In genomic region chr15:60477991-60478632, GRCh38 we compare ENCODE assay signal across 8 cellular contexts. TPM values are rescaled to one million over a fixed set of nuclear protein-coding genes. Genes with fewer than 3 reads are reported as not detected.
DNase-seq lines count a peak whose midpoint lies in the region; ATAC-seq and TF ChIP-seq lines count a peak whose summit lies in the region.

No MANE protein-coding gene starts in this region.

- peaks cover 4% of the 10 kb centered on the region; the same call in 1 of the 2 replicates for H3K79me2 ChIP-seq in H9 (ENCODE audit: insufficient read depth, low read length)

- no peak overlapping the region for H2AFZ ChIP-seq in H9 (ENCODE audit: low read length)

- H3K9me3 Mint-ChIP-seq in H9 = no peaks in the 10 kb centered on the region
- H3K9me3 Mint-ChIP-seq in T-helper 2 cell treated with Interferon-gamma antibody and Interleukin-4, amounts not matched to agents 5 μg/mL and 100 μg/mL, for 36 hours = no peaks in the 10 kb centered on the region

- H3K79me1 ChIP-seq in H9 (ENCODE audit: insufficient read depth, low read depth, low read length, poor library complexity, severe bottlenecking) = peaks cover 3% of the 10 kb centered on the region

- no CpG with 5 or more reads among the region's 9 CpGs for WGBS in H9 (ENCODE audit: extremely low coverage, insufficient read length, low lambda C conversion rate)
- 3 to 5% methylated on average over 9 of the region's 9 CpGs for WGBS in esophagus, 2 donors

- peak overlapping the region; percentile 97 to 98 for H3K4me3 Mint-ChIP-seq in H9
- peak overlapping the region; percentile 94 for H3K4me3 Mint-ChIP-seq in T-helper 2 cell treated with Interferon-gamma antibody and Interleukin-4, amounts not matched to agents 5 μg/mL and 100 μg/mL, for 36 hours

- peak overlapping the region; percentile 30 for H3K56ac ChIP-seq in H9 (ENCODE audit: insufficient read length, low read depth, low read length)

- H3K14ac ChIP-seq in H9 (ENCODE audit: insufficient read depth, low read length) = no peak overlapping the region

- H4K20me1 ChIP-seq in H9 (ENCODE audit: control insufficient read depth, insufficient read depth, insufficient read length) = no peaks in the 10 kb centered on the region

- ATAC-seq in omental fat pad (ENCODE audit: low FRiP score) = no peak

- no peak overlapping the region for H2BK15ac ChIP-seq in H9 (ENCODE audit: low read depth, low read length)

- H4K5ac ChIP-seq in H9 (ENCODE audit: insufficient read length, low read depth, low read length) = peak overlapping the region; percentile 96

- H3K4me3 ChIP-seq in BE2C (ENCODE audit: low read depth, low read length) = peak overlapping the region; percentile 98
- peak overlapping the region; percentile 90 to 93 for H3K4me3 ChIP-seq in esophagus (ENCODE audit: low read depth in 1 of 2, low read length in 2 of 2)
- H3K4me3 ChIP-seq in mucosa of stomach (ENCODE audit: low read length) = peak overlapping the region; percentile 86

- no peaks in the 10 kb centered on the region for H3K27me3 ChIP-seq in BE2C
- no peaks in the 10 kb centered on the region for H3K27me3 ChIP-seq in H9 (ENCODE audit: insufficient read depth, low read length)
- no peaks in the 10 kb centered on the region for H3K27me3 ChIP-seq in esophagus (ENCODE audit: control insufficient read depth in 1 of 2, insufficient read depth in 2 of 2, low read length in 2 of 2)
- no peaks in the 10 kb centered on the region for H3K27me3 ChIP-seq in mucosa of stomach (ENCODE audit: control insufficient read depth, insufficient read depth, low read length)

- no peak for DNase-seq in BE2C
- DNase-seq in H9 = no peak
- peak; percentile 10 for DNase-seq in T-helper 2 cell treated with Interferon-gamma antibody and Interleukin-4, amounts not matched to agents 5 μg/mL and 100 μg/mL, for 36 hours (ENCODE audit: low spot score)
- no peak for DNase-seq in COR-L47 (lab: John Stamatoyannopoulos, UW)
- no peak for DNase-seq in NCI-H187 (lab: John Stamatoyannopoulos, UW)
- no peak for DNase-seq in omental fat pad (ENCODE audit: low spot score)

- peaks cover 22 to 27% of the 10 kb centered on the region in 2 experiments for H3K4me1 Mint-ChIP-seq in H9
- peaks cover 49% of the 10 kb centered on the region for H3K4me1 Mint-ChIP-seq in T-helper 2 cell treated with Interferon-gamma antibody and Interleukin-4, amounts not matched to agents 5 μg/mL and 100 μg/mL, for 36 hours (ENCODE audit: low read depth)

- H3K27me3 Mint-ChIP-seq in H9 (ENCODE audit: low read depth) = no peaks in the 10 kb centered on the region
- no peaks in the 10 kb centered on the region for H3K27me3 Mint-ChIP-seq in T-helper 2 cell treated with Interferon-gamma antibody and Interleukin-4, amounts not matched to agents 5 μg/mL and 100 μg/mL, for 36 hours (ENCODE audit: low read depth)

- H3K4me1 ChIP-seq in BE2C (peaks cover 5% of the 10 kb centered on the region; the same call in 1 of the 2 replicates), H9 (ENCODE audit: insufficient read depth, low read length) (no peaks in the 10 kb centered on the region; the same call in 1 of the 2 replicates), esophagus (ENCODE audit: control insufficient read depth in 2 of 2, insufficient read depth in 2 of 2, low read length in 1 of 2) (no peaks in the 10 kb centered on the region), mucosa of stomach (ENCODE audit: control insufficient read depth, insufficient read depth, low read length) (peaks cover 12% of the 10 kb centered on the region)

- peak overlapping the region; percentile 98 for H3K9ac ChIP-seq in H9 (ENCODE audit: extremely low read depth, insufficient read length, low read length)
- H3K9ac ChIP-seq in mucosa of stomach (ENCODE audit: low read length) = peak overlapping the region; percentile 92

- no peak overlapping the region for H3K4ac ChIP-seq in H9 (ENCODE audit: low read depth, low read length)

- no peak overlapping the region for H3K18ac ChIP-seq in H9 (ENCODE audit: insufficient read length, low read depth, low read length)

- H3K23me2 ChIP-seq in H9 (ENCODE audit: insufficient read length, low read depth, low read length, poor library complexity, severe bottlenecking) = peaks cover 11% of the 10 kb centered on the region

- peaks cover 6% of the 10 kb centered on the region for H3K36me3 ChIP-seq in BE2C
- H3K36me3 ChIP-seq in esophagus (ENCODE audit: control insufficient read depth in 2 of 2, insufficient read depth in 2 of 2, low read length in 1 of 2) = peaks cover 2 to 3% of the 10 kb centered on the region in 2 donors
- no peaks in the 10 kb centered on the region for H3K36me3 ChIP-seq in mucosa of stomach (ENCODE audit: control insufficient read depth, insufficient read depth, low read length)

- H3K27ac Mint-ChIP-seq in H9 = peak overlapping the region; percentile 99 to 100 (median 100)
- peak overlapping the region; percentile 99 for H3K27ac Mint-ChIP-seq in T-helper 2 cell treated with Interferon-gamma antibody and Interleukin-4, amounts not matched to agents 5 μg/mL and 100 μg/mL, for 36 hours

- H3K27ac ChIP-seq in H9 (ENCODE audit: insufficient read length, low read depth, low read length) (peak overlapping the region; percentile 44), esophagus (ENCODE audit: low read depth in 2 of 2, low read length in 1 of 2) (peak overlapping the region; percentile 86 to 100)

- peak overlapping the region; percentile 87 for H4K8ac ChIP-seq in H9 (replicated peaks; ENCODE audit: insufficient read length, low read depth, low read length)

- peak overlapping the region; percentile 15 for H4K91ac ChIP-seq in H9 (ENCODE audit: insufficient read length, low read depth, low read length)

- TF ChIP-seq CTCF in BE2C (IDR thresholded peaks at IDR 0.05; ENCODE audit: low read depth, low read length) (no peak), H9 (conservative IDR thresholded peaks at IDR 0.05) (no peak), omental fat pad (IDR thresholded peaks at IDR 0.05) (no peak)

- H2BK12ac ChIP-seq in H9 (ENCODE audit: insufficient read length, low read depth, low read length) = no peak overlapping the region

- H3K9me3 ChIP-seq in BE2C = no peaks in the 10 kb centered on the region
- H3K9me3 ChIP-seq in H9 (ENCODE audit: control insufficient read depth, low read depth, low read length) = no peaks in the 10 kb centered on the region
- no peaks in the 10 kb centered on the region for H3K9me3 ChIP-seq in esophagus (ENCODE audit: control insufficient read depth in 2 of 2, insufficient read depth in 1 of 2, low read depth in 1 of 2, low read length in 1 of 2)
- no peaks in the 10 kb centered on the region for H3K9me3 ChIP-seq in mucosa of stomach (ENCODE audit: control insufficient read depth, low read length)

- no peak overlapping the region for H2AK5ac ChIP-seq in H9 (ENCODE audit: insufficient read length, low read length)

- peaks cover 1 to 22% (median 21%) of the 10 kb centered on the region in 3 experiments; a peak in 6 of 7 replicates for H3K36me3 Mint-ChIP-seq in H9 (ENCODE audit: insufficient read depth in 1 of 3, low read depth in 3 of 3)
- peaks cover 26% of the 10 kb centered on the region for H3K36me3 Mint-ChIP-seq in T-helper 2 cell treated with Interferon-gamma antibody and Interleukin-4, amounts not matched to agents 5 μg/mL and 100 μg/mL, for 36 hours (ENCODE audit: low read depth)

- H3K4me2 ChIP-seq in H9 (ENCODE audit: insufficient read depth, insufficient read length, low read length) = peak overlapping the region; percentile 89

- H3T11ph ChIP-seq in H9 (ENCODE audit: low read length) = no peak overlapping the region

- no peak overlapping the region for H3K23ac ChIP-seq in H9 (ENCODE audit: insufficient read length, low read depth, low read length)

- no peak overlapping the region for H2BK20ac ChIP-seq in H9 (ENCODE audit: low read depth, low read length, poor library complexity, severe bottlenecking)

- peak overlapping the region; percentile 43 for H2BK5ac ChIP-seq in H9 (ENCODE audit: insufficient read length, low read length)

- no peak overlapping the region for H2BK120ac ChIP-seq in H9 (ENCODE audit: low read depth, low read length, poor library complexity, severe bottlenecking)

RNA-seq across cellular contexts. Expression of gene ICE2, which starts 0.8 kb away (rescaled TPM):
- polyA plus RNA-seq in BE2C (2012; ENCODE audit: insufficient read depth, insufficient read length, low read depth) = 48.5 TPM
- total RNA-seq in H9 (2021) (75.5 and 76.3 TPM in 2 replicates), omental fat pad (10 to 100 TPM; 22.2 to 36.4 (median 26.2) TPM)
- 1 to 10 TPM; 8.9 to 9.0 TPM for polyA plus RNA-seq in esophagus
